20 cellular contexts compared by ENCODE assay signal in genomic region chr12:132672116-132672515, GRCh38. TPM values are rescaled to one million over a fixed set of nuclear protein-coding genes. Genes with fewer than 3 reads are reported as not detected.
DNase-seq lines count a peak whose midpoint lies in the region; ATAC-seq lines count a peak whose summit lies in the region.
"Had no signal": no experiment of that assay in that cellular context is flagged by ENCODE, and none has a peak within 500 bp of the region (broad histone marks: within the 10 kb centered on the region; RNA-seq: fewer than 3 reads in every experiment).

No MANE protein-coding gene starts in this region.

- ATAC-seq in left lobe of liver = peak; percentile 4
- peak; percentile 8 for ATAC-seq in stimulated activated effector memory CD8-positive, alpha-beta T cell treated with anti-CD3 and anti-CD28 coated beads, Interleukin-12 subunit alpha, Interleukin-12 subunit beta, amount 100 ng/mL, for 72 hours
- ATAC-seq in activated CD8-positive, alpha-beta T cell treated with anti-CD3 and anti-CD28 coated beads, Interleukin-2, amount 10 ng/mL, durations not matched to agents 7 days and 5 days = no peak
- ATAC-seq in sciatic nerve = no peak
- ATAC-seq: CD8-positive, alpha-beta T cell had no signal

- H3K4me3 Mint-ChIP-seq in activated naive CD4-positive, alpha-beta T cell treated with anti-CD3 and anti-CD28 coated beads, Interleukin-2, amount 10 ng/mL, durations not matched to agents 7 days and 5 days = no peak overlapping the region
- no peak overlapping the region for H3K4me3 Mint-ChIP-seq in T-helper 2 cell treated with Interferon-gamma antibody and Interleukin-4, amounts not matched to agents 5 μg/mL and 100 μg/mL, for 36 hours
- H3K4me3 Mint-ChIP-seq in stimulated activated effector memory CD8-positive, alpha-beta T cell treated with anti-CD3 and anti-CD28 coated beads, Interleukin-12 subunit alpha, Interleukin-12 subunit beta, amount 100 ng/mL, for 72 hours = no peak overlapping the region
- H3K4me3 Mint-ChIP-seq in activated CD8-positive, alpha-beta T cell treated with anti-CD3 and anti-CD28 coated beads, Interleukin-2, amount 10 ng/mL, durations not matched to agents 7 days and 5 days = no peak overlapping the region
- H3K4me3 Mint-ChIP-seq: CD8-positive, alpha-beta T cell had no signal

- peak overlapping the region; percentile 83 for H3K27ac Mint-ChIP-seq in activated naive CD4-positive, alpha-beta T cell treated with anti-CD3 and anti-CD28 coated beads, Interleukin-2, amount 10 ng/mL, durations not matched to agents 7 days and 5 days
- peak overlapping the region; percentile 73 for H3K27ac Mint-ChIP-seq in T-helper 2 cell treated with Interferon-gamma antibody and Interleukin-4, amounts not matched to agents 5 μg/mL and 100 μg/mL, for 36 hours
- peak overlapping the region; percentile 39 for H3K27ac Mint-ChIP-seq in stimulated activated effector memory CD8-positive, alpha-beta T cell treated with anti-CD3 and anti-CD28 coated beads, Interleukin-12 subunit alpha, Interleukin-12 subunit beta, amount 100 ng/mL, for 72 hours
- H3K27ac Mint-ChIP-seq in activated CD8-positive, alpha-beta T cell treated with anti-CD3 and anti-CD28 coated beads, Interleukin-2, amount 10 ng/mL, durations not matched to agents 7 days and 5 days = no peak overlapping the region
- H3K27ac Mint-ChIP-seq: CD8-positive, alpha-beta T cell; H9 had no signal

- peak; percentile 40 for DNase-seq in activated naive CD4-positive, alpha-beta T cell treated with anti-CD3 and anti-CD28 coated beads, Interleukin-2, amount 10 ng/mL, durations not matched to agents 7 days and 5 days
- no peak for DNase-seq in activated naive CD4-positive, alpha-beta T cell treated with anti-CD3 and anti-CD28 coated beads, Interleukin-2, amount 50 U/mL, for 16 hours
- DNase-seq in T-helper 2 cell treated with Interferon-gamma antibody and Interleukin-4, amounts not matched to agents 5 μg/mL and 100 μg/mL, for 36 hours (ENCODE audit: low spot score) = no peak
- DNase-seq in left lobe of liver (ENCODE audit: low spot score) (no peak), iPS-NIHi7 (ENCODE audit: extremely low spot score) (no peak), sciatic nerve (ENCODE audit: low spot score) (no peak)
- no peak for DNase-seq in stimulated activated effector memory CD8-positive, alpha-beta T cell treated with anti-CD3 and anti-CD28 coated beads, Interleukin-12 subunit alpha, Interleukin-12 subunit beta, amount 100 ng/mL, for 72 hours (ENCODE audit: low spot score in 2 of 2)
- no peak for DNase-seq in activated CD8-positive, alpha-beta T cell treated with anti-CD3 and anti-CD28 coated beads, Interleukin-2, amount 10 ng/mL, durations not matched to agents 7 days and 5 days
- DNase-seq: CD8-positive, alpha-beta T cell; H9; Karpas-422; NCI-H1417 treated with DMSO at 0.1 percent for 48 hours; NCI-H187 treated with DMSO at 0.1 percent for 48 hours; NCI-H226; NCI-H524; NCI-H82; OCI-M1; Right ventricle myocardium superior had no signal

- no peaks in the 10 kb centered on the region for H3K27me3 Mint-ChIP-seq in activated naive CD4-positive, alpha-beta T cell treated with anti-CD3 and anti-CD28 coated beads, Interleukin-2, amount 10 ng/mL, durations not matched to agents 7 days and 5 days
- H3K27me3 Mint-ChIP-seq in T-helper 2 cell treated with Interferon-gamma antibody and Interleukin-4, amounts not matched to agents 5 μg/mL and 100 μg/mL, for 36 hours (ENCODE audit: low read depth) = no peaks in the 10 kb centered on the region
- H3K27me3 Mint-ChIP-seq in activated CD8-positive, alpha-beta T cell treated with anti-CD3 and anti-CD28 coated beads, Interleukin-2, amount 10 ng/mL, durations not matched to agents 7 days and 5 days (ENCODE audit: low read depth) = no peaks in the 10 kb centered on the region

- POLR2A ChIA-PET in activated CD8-positive, alpha-beta T cell treated with anti-CD3 and anti-CD28 coated beads, Interleukin-2, amount 10 ng/mL, durations not matched to agents 7 days and 5 days (lab: Charles Lee) = no interaction called here

- H3K4me1 Mint-ChIP-seq in activated naive CD4-positive, alpha-beta T cell treated with anti-CD3 and anti-CD28 coated beads, Interleukin-2, amount 10 ng/mL, durations not matched to agents 7 days and 5 days = peaks cover 13% of the 10 kb centered on the region
- peaks cover 4% of the 10 kb centered on the region for H3K4me1 Mint-ChIP-seq in T-helper 2 cell treated with Interferon-gamma antibody and Interleukin-4, amounts not matched to agents 5 μg/mL and 100 μg/mL, for 36 hours (ENCODE audit: low read depth)
- H3K4me1 Mint-ChIP-seq in stimulated activated effector memory CD8-positive, alpha-beta T cell treated with anti-CD3 and anti-CD28 coated beads, Interleukin-12 subunit alpha, Interleukin-12 subunit beta, amount 100 ng/mL, for 72 hours = peaks cover 5% of the 10 kb centered on the region
- H3K4me1 Mint-ChIP-seq in activated CD8-positive, alpha-beta T cell treated with anti-CD3 and anti-CD28 coated beads, Interleukin-2, amount 10 ng/mL, durations not matched to agents 7 days and 5 days (ENCODE audit: low read depth) = peaks cover 4% of the 10 kb centered on the region
- H3K4me1 Mint-ChIP-seq: H9 had no signal

- H3K9me3 Mint-ChIP-seq in activated naive CD4-positive, alpha-beta T cell treated with anti-CD3 and anti-CD28 coated beads, Interleukin-2, amount 10 ng/mL, durations not matched to agents 7 days and 5 days = no peaks in the 10 kb centered on the region
- no peaks in the 10 kb centered on the region for H3K9me3 Mint-ChIP-seq in T-helper 2 cell treated with Interferon-gamma antibody and Interleukin-4, amounts not matched to agents 5 μg/mL and 100 μg/mL, for 36 hours
- no peaks in the 10 kb centered on the region for H3K9me3 Mint-ChIP-seq in stimulated activated effector memory CD8-positive, alpha-beta T cell treated with anti-CD3 and anti-CD28 coated beads, Interleukin-12 subunit alpha, Interleukin-12 subunit beta, amount 100 ng/mL, for 72 hours
- H3K9me3 Mint-ChIP-seq in activated CD8-positive, alpha-beta T cell treated with anti-CD3 and anti-CD28 coated beads, Interleukin-2, amount 10 ng/mL, durations not matched to agents 7 days and 5 days (ENCODE audit: insufficient read depth) = no peaks in the 10 kb centered on the region
- H3K9me3 Mint-ChIP-seq: CD8-positive, alpha-beta T cell; H9 had no signal

- H3K36me3 Mint-ChIP-seq in activated naive CD4-positive, alpha-beta T cell treated with anti-CD3 and anti-CD28 coated beads, Interleukin-2, amount 10 ng/mL, durations not matched to agents 7 days and 5 days = peaks cover 60% of the 10 kb centered on the region
- peaks cover 62% of the 10 kb centered on the region for H3K36me3 Mint-ChIP-seq in T-helper 2 cell treated with Interferon-gamma antibody and Interleukin-4, amounts not matched to agents 5 μg/mL and 100 μg/mL, for 36 hours (ENCODE audit: low read depth)
- peaks cover 97% of the 10 kb centered on the region for H3K36me3 Mint-ChIP-seq in stimulated activated effector memory CD8-positive, alpha-beta T cell treated with anti-CD3 and anti-CD28 coated beads, Interleukin-12 subunit alpha, Interleukin-12 subunit beta, amount 100 ng/mL, for 72 hours
- peaks cover 76% of the 10 kb centered on the region for H3K36me3 Mint-ChIP-seq in activated CD8-positive, alpha-beta T cell treated with anti-CD3 and anti-CD28 coated beads, Interleukin-2, amount 10 ng/mL, durations not matched to agents 7 days and 5 days (ENCODE audit: low read depth)

- intact Hi-C loops in sciatic nerve (cut with DNase I) = no loop called here

- CTCF ChIA-PET in activated naive CD4-positive, alpha-beta T cell treated with anti-CD3 and anti-CD28 coated beads, Interleukin-2, amount 10 ng/mL, durations not matched to agents 7 days and 5 days (lab: Charles Lee) = no interaction called here
- CTCF ChIA-PET in activated CD8-positive, alpha-beta T cell treated with anti-CD3 and anti-CD28 coated beads, Interleukin-2, amount 10 ng/mL, durations not matched to agents 7 days and 5 days (lab: Charles Lee) = no interaction called here

RNA-seq across cellular contexts. Expression of gene POLE, which starts 15.0 kb away (rescaled TPM):
- total RNA-seq in left lobe of liver (29.3 TPM), sciatic nerve (39.2 TPM)
- total RNA-seq in activated CD8-positive, alpha-beta T cell treated with anti-CD3 and anti-CD28 coated beads, Interleukin-2, amount 10 ng/mL, durations not matched to agents 7 days and 5 days = 100 to 1,000 TPM; 200 to 202 TPM

RNA-seq across cellular contexts. Expression of gene PXMP2, which starts 15.3 kb away (rescaled TPM):
- total RNA-seq in left lobe of liver = 225 TPM
- total RNA-seq in activated CD8-positive, alpha-beta T cell treated with anti-CD3 and anti-CD28 coated beads, Interleukin-2, amount 10 ng/mL, durations not matched to agents 7 days and 5 days = 10 to 100 TPM; 38.0 to 40.6 TPM
- total RNA-seq in sciatic nerve = 18.3 TPM

RNA-seq across cellular contexts. Expression of gene PGAM5, which starts 38.5 kb away (rescaled TPM):
- total RNA-seq in left lobe of liver (25.2 TPM), sciatic nerve (12.1 TPM)
- 10 to 100 TPM; 59.3 to 59.8 TPM for total RNA-seq in activated CD8-positive, alpha-beta T cell treated with anti-CD3 and anti-CD28 coated beads, Interleukin-2, amount 10 ng/mL, durations not matched to agents 7 days and 5 days

RNA-seq across cellular contexts. Expression of gene P2RX2, which starts 53.5 kb away (rescaled TPM):
- total RNA-seq in left lobe of liver (not detected), sciatic nerve (not detected)
- total RNA-seq in activated CD8-positive, alpha-beta T cell treated with anti-CD3 and anti-CD28 coated beads, Interleukin-2, amount 10 ng/mL, durations not matched to agents 7 days and 5 days = not detected
- total RNA-seq: CD8-positive, alpha-beta T cell; HT-29; MCF 10A; Right ventricle myocardium superior had no signal

Comparison
In these comparisons a context has a peak if more than half of its experiments do, and no peak if none do; other contexts are left out.
1. ATAC-seq: peak in left lobe of liver (single experiment) and stimulated activated effector memory CD8-positive, alpha-beta T cell treated with anti-CD3 and anti-CD28 coated beads, Interleukin-12 subunit alpha, Interleukin-12 subunit beta, amount 100 ng/mL, for 72 hours (single experiment); none in activated CD8-positive, alpha-beta T cell treated with anti-CD3 and anti-CD28 coated beads, Interleukin-2, amount 10 ng/mL, durations not matched to agents 7 days and 5 days (single experiment) and sciatic nerve (single experiment).